Comparison of ENCODE assay signal across 1 cellular context in genomic region chr11:133693110-133693509, GRCh38.
TF ChIP-seq lines count a peak whose summit lies in the region.

No MANE protein-coding gene starts in this region.

TF ChIP-seq in GM23338, 12 proteins besides CTCF, POLR2A, EP300 and RAD21 (continued from another document):
- TF ChIP-seq ZNF462 (CRISPR knock-in tag; IDR thresholded peaks at IDR 0.05) (no peak), ZNF114 (CRISPR knock-in tag; IDR thresholded peaks at IDR 0.05) (no peak), CREB1 (CRISPR knock-in tag; IDR thresholded peaks at IDR 0.05; ENCODE audit: low read depth) (no peak), STAT1 (IDR thresholded peaks at IDR 0.05; ENCODE audit: unreplicated experiment) (no peak), ZNF331 (CRISPR knock-in tag; IDR thresholded peaks at IDR 0.05; ENCODE audit: low read depth) (no peak), EZH2phosphoT487 (IDR thresholded peaks at IDR 0.05; ENCODE audit: unreplicated experiment) (no peak), POLR2AphosphoS5 (IDR thresholded peaks at IDR 0.05; ENCODE audit: low read depth) (no peak), EZH2 (IDR thresholded peaks at IDR 0.05; ENCODE audit: low read depth, unreplicated experiment) (no peak), ETS1 (IDR thresholded peaks at IDR 0.05) (no peak), NANOG (IDR thresholded peaks at IDR 0.05; ENCODE audit: borderline replicate concordance) (no peak), REST (IDR thresholded peaks at IDR 0.05; ENCODE audit: unreplicated experiment) (no peak)
